ENCODE assay signal across 20 cellular contexts in the genomic region with DNA sequence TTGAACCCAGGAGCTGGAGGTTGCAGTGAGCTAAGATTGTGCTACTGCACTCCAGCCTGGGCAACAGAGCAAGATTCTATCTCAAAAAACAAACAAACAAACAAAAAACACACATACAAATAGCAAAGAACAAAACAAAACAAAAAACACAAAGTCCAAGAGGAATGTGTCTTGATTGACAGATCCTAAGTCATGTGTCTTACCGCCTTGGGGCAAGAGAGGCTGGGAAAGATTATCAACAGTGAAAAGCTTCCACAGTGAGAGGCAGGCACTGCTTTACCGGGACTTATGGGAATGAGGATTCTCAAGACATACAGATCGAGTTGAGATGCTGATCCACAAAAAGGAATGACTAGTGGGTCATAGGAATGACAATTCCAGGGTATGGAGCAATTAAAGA.
"Had no signal": no experiment of that assay in that cellular context is flagged by ENCODE, and none has a peak within 500 bp of the region (broad histone marks: within the 10 kb centered on the region; RNA-seq: fewer than 3 reads in every experiment).

No MANE protein-coding gene starts in this region.

- FAIRE-seq: HepG2, RCC 7860 had no signal

- H3K9ac ChIP-seq: KMS-11 had no signal

- H3K4me2 ChIP-seq: KMS-11 had no signal

- ATAC-seq: HepG2 had no signal

- H3K27ac ChIP-seq: KMS-11 had no signal

- DNase-seq: IMR-90, Kasumi-1, MM.1S, NCI-H1092 treated with DMSO at 0.1 percent for 48 hours, NCI-H1436, NCI-H187, NCI-H2029, NCI-H2081 treated with DMSO at 0.1 percent for 48 hours, NCI-H2171, NCI-H226, NCI-H446, NCI-H510A, NCI-H524 treated with DMSO at 0.1 percent for 48 hours, NCI-H69, NCI-H774, RPMI8226, SHP77 had no signal
